1 cellular context compared by ENCODE assay signal in the genomic region with DNA sequence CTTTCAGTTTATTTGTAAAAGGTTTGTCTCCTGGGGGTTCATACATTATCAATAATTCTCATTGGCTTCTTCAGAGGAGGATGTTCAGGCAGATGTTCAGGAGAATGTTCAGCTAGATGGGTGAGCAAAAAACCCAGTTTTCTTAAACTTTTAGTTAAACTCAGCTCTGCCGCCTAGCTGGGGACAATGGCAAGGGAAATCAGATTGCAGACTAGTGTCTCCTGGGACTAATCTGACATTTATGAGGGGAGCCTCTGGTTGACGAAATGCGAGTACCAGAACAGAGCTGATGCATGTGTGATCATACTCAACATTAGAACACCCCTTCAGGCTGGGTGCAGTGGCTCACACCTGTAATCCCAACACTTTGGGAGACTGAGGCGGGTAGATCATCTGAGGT.
TF ChIP-seq lines count a peak whose summit lies in the region.

No MANE protein-coding gene starts in this region.

TF ChIP-seq in H1, 55 proteins besides CTCF, POLR2A, EP300 and RAD21 (continued from another document):
- TF ChIP-seq, protein P1, sequence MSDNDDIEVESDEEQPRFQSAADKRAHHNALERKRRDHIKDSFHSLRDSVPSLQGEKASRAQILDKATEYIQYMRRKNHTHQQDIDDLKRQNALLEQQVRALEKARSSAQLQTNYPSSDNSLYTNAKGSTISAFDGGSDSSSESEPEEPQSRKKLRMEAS (IDR thresholded peaks at IDR 0.05), result no peak
- no peak for TF ChIP-seq BCL11A (IDR thresholded peaks at IDR 0.05; ENCODE audit: low read depth in 2 of 2, low read length in 2 of 2)
- no peak for TF ChIP-seq FOSL1 (IDR thresholded peaks at IDR 0.05; ENCODE audit: insufficient read depth, low read depth, low read length)
- TF ChIP-seq EGR1 (IDR thresholded peaks at IDR 0.05; ENCODE audit: borderline replicate concordance, low read depth, low read length), result no peak
- TF ChIP-seq JUND (IDR thresholded peaks at IDR 0.05; ENCODE audit: low read length), result no peak
- no peak for TF ChIP-seq TBP (IDR thresholded peaks at IDR 0.05; ENCODE audit: low read depth, low read length)
- TF ChIP-seq PHF8 (conservative IDR thresholded peaks at IDR 0.05; ENCODE audit: low read depth, low read length), result no peak
- TF ChIP-seq BRCA1 (IDR thresholded peaks at IDR 0.05; ENCODE audit: low read depth, low read length), result no peak
- TF ChIP-seq RNF2 (IDR thresholded peaks at IDR 0.05; ENCODE audit: borderline replicate concordance, low read depth, low read length, missing control alignments, poor library complexity, severe bottlenecking), result no peak
- no peak for TF ChIP-seq CTBP2 (IDR thresholded peaks at IDR 0.05; ENCODE audit: borderline replicate concordance, insufficient read depth, insufficient read length, low read length)
